24 cellular contexts compared by ENCODE assay signal in the genomic region with DNA sequence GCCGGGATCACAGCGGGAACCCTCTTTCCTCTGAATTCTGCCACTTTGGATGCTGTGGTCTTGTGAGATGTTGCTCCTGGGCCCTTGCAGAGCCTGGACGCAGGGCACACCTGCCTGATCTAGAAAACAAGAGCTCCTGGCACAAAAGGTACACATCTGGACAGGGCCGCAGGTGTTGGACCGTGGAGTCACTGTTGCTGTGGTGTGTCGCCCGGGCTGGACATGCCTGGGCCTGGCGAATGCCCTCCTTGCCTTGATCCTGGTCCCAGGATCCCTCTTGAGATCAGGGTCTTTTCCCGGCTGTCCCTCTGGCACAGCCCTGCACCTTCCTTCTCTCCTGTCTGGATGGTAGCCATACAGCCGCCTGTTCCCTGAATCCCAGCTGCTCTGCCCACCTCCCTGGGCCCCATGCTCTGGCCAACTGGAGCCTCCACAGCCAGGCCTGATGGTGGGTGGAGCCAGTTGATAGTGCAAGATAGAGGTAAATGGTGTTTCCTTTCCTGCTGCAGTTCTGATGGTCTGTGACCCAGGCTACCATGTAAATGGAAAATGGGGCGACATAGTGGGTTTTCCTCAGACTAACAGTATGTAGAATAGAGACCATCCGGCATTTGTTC. TPM values are rescaled to one million over a fixed set of nuclear protein-coding genes. Genes with fewer than 3 reads are reported as not detected.
DNase-seq lines count a peak whose midpoint lies in the region; ATAC-seq and TF ChIP-seq lines count a peak whose summit lies in the region.
"Had no signal": no experiment of that assay in that cellular context is flagged by ENCODE, and none has a peak within 500 bp of the region (broad histone marks: within the 10 kb centered on the region; RNA-seq: fewer than 3 reads in every experiment).

No MANE protein-coding gene starts in this region.

- no peak overlapping the region for H3K27ac ChIP-seq in Peyer's patch
- H3K27ac ChIP-seq: dorsolateral prefrontal cortex, HL-60, ovary, SK-N-MC, tibial artery had no signal

- H3K27me3 Mint-ChIP-seq in natural killer cell (ENCODE audit: low read depth in 2 of 2), result peaks cover 0 to 15% of the 10 kb centered on the region in 2 donors
- no peaks in the 10 kb centered on the region for H3K27me3 Mint-ChIP-seq in natural killer cell treated with Interleukin-12 subunit alpha and Interleukin-12 subunit beta and Interleukin-15 and Interleukin-18, amount 100 ng/mL, for 72 hours
- peaks cover 36% of the 10 kb centered on the region for H3K27me3 Mint-ChIP-seq in activated naive CD8-positive, alpha-beta T cell treated with anti-CD3 and anti-CD28 coated beads for 36 hours
- peaks cover 65% of the 10 kb centered on the region for H3K27me3 Mint-ChIP-seq in nephron progenitor cell (ENCODE audit: low read depth, poor library complexity)
- H3K27me3 Mint-ChIP-seq in activated T-cell treated with anti-CD3 and anti-CD28 coated beads, Interleukin-2, amount 50 U/mL, for 24 hours, result peaks cover 20% of the 10 kb centered on the region
- H3K27me3 Mint-ChIP-seq: memory B cell, T-helper 17 cell had no signal

- TF ChIP-seq POLR2A in Peyer's patch (IDR thresholded peaks at IDR 0.05), result no peak

- H3K4me1 Mint-ChIP-seq in natural killer cell (peaks cover 42% of the 10 kb centered on the region in 2 donors), nephron progenitor cell (peaks cover 76% of the 10 kb centered on the region)
- H3K4me1 Mint-ChIP-seq in natural killer cell treated with Interleukin-12 subunit alpha and Interleukin-12 subunit beta and Interleukin-15 and Interleukin-18, amount 100 ng/mL, for 72 hours (ENCODE audit: low read depth in 2 of 2), result peaks cover 26 to 37% of the 10 kb centered on the region in 2 donors
- peaks cover 4% of the 10 kb centered on the region for H3K4me1 Mint-ChIP-seq in activated naive CD8-positive, alpha-beta T cell treated with anti-CD3 and anti-CD28 coated beads for 36 hours
- peaks cover 20% of the 10 kb centered on the region for H3K4me1 Mint-ChIP-seq in activated T-cell treated with anti-CD3 and anti-CD28 coated beads, Interleukin-2, amount 50 U/mL, for 24 hours (ENCODE audit: low read depth)

- H3K36me3 ChIP-seq in Peyer's patch, result peaks cover 0 to 11% (median 0%) of the 10 kb centered on the region in 3 donors
- H3K36me3 ChIP-seq: ovary had no signal

- H3K4me3 Mint-ChIP-seq in natural killer cell (peak overlapping the region; percentile 65), nephron progenitor cell (peak overlapping the region; percentile 65)
- no peak overlapping the region for H3K4me3 Mint-ChIP-seq in natural killer cell treated with Interleukin-12 subunit alpha and Interleukin-12 subunit beta and Interleukin-15 and Interleukin-18, amount 100 ng/mL, for 72 hours
- H3K4me3 Mint-ChIP-seq in activated naive CD8-positive, alpha-beta T cell treated with anti-CD3 and anti-CD28 coated beads for 36 hours, result no peak overlapping the region
- no peak overlapping the region for H3K4me3 Mint-ChIP-seq in activated T-cell treated with anti-CD3 and anti-CD28 coated beads, Interleukin-2, amount 50 U/mL, for 24 hours
- H3K4me3 Mint-ChIP-seq: activated CD8-positive, alpha-beta T cell treated with anti-CD3 and anti-CD28 coated beads for 36 hours; memory B cell; T-helper 17 cell had no signal

- H3K27me3 ChIP-seq in Peyer's patch, result no peaks in the 10 kb centered on the region
- H3K27me3 ChIP-seq: ovary, tibial artery had no signal

- H3K27ac Mint-ChIP-seq in natural killer cell (no peak overlapping the region), nephron progenitor cell (no peak overlapping the region)
- peak overlapping the region in 1 of 2 donors; percentile 62 for H3K27ac Mint-ChIP-seq in natural killer cell treated with Interleukin-12 subunit alpha and Interleukin-12 subunit beta and Interleukin-15 and Interleukin-18, amount 100 ng/mL, for 72 hours
- peak overlapping the region; percentile 44 for H3K27ac Mint-ChIP-seq in activated naive CD8-positive, alpha-beta T cell treated with anti-CD3 and anti-CD28 coated beads for 36 hours
- no peak overlapping the region for H3K27ac Mint-ChIP-seq in activated T-cell treated with anti-CD3 and anti-CD28 coated beads, Interleukin-2, amount 50 U/mL, for 24 hours
- H3K27ac Mint-ChIP-seq: activated CD8-positive, alpha-beta T cell treated with anti-CD3 and anti-CD28 coated beads for 36 hours; memory B cell; T-helper 17 cell had no signal

- DNase-seq in natural killer cell, result no peak
- no peak for DNase-seq in natural killer cell treated with Interleukin-12 subunit alpha and Interleukin-12 subunit beta and Interleukin-15 and Interleukin-18, amount 100 ng/mL, for 72 hours (ENCODE audit: low spot score)
- no peak for DNase-seq in activated naive CD8-positive, alpha-beta T cell treated with anti-CD3 and anti-CD28 coated beads for 36 hours
- no peak for DNase-seq in nephron progenitor cell
- no peak for DNase-seq in activated T-cell treated with anti-CD3 and anti-CD28 coated beads, Interleukin-2, amount 50 U/mL, for 24 hours
- DNase-seq in Peyer's patch, result no peak
- DNase-seq in HPDE6-E6E7 (ENCODE audit: extremely low spot score), result no peak
- DNase-seq: activated CD4-positive, alpha-beta T cell treated with anti-CD3 and anti-CD28 coated beads for 1 hour; activated CD8-positive, alpha-beta T cell treated with anti-CD3 and anti-CD28 coated beads for 36 hours; dorsolateral prefrontal cortex; GF-D8; NCI-H187; NCI-H2227 treated with DMSO at 0.1 percent for 48 hours; NCI-H748 treated with DMSO at 0.1 percent for 48 hours; ovary; RPMI8226; stimulated activated CD4-positive, alpha-beta T cell treated with anti-CD3 and anti-CD28 coated beads, Interleukin-2, amount 100 ng/mL, for 24 hours; T-helper 17 cell; tibial artery had no signal

- H3K4me3 ChIP-seq in Peyer's patch, result no peak overlapping the region
- H3K4me3 ChIP-seq: dorsolateral prefrontal cortex, ovary, SK-N-MC, tibial artery had no signal

- TF ChIP-seq CTCF in natural killer cell (IDR thresholded peaks at IDR 0.05) (no peak), nephron progenitor cell (IDR thresholded peaks at IDR 0.05) (no peak), Peyer's patch (IDR thresholded peaks at IDR 0.05) (no peak)

- no peaks in the 10 kb centered on the region for H3K36me3 Mint-ChIP-seq in natural killer cell
- H3K36me3 Mint-ChIP-seq in natural killer cell treated with Interleukin-12 subunit alpha and Interleukin-12 subunit beta and Interleukin-15 and Interleukin-18, amount 100 ng/mL, for 72 hours, result peaks cover 10% of the 10 kb centered on the region
- H3K36me3 Mint-ChIP-seq in activated naive CD8-positive, alpha-beta T cell treated with anti-CD3 and anti-CD28 coated beads for 36 hours, result peaks cover 6% of the 10 kb centered on the region
- peaks cover 47% of the 10 kb centered on the region for H3K36me3 Mint-ChIP-seq in nephron progenitor cell (ENCODE audit: low read depth)
- H3K36me3 Mint-ChIP-seq in activated T-cell treated with anti-CD3 and anti-CD28 coated beads, Interleukin-2, amount 50 U/mL, for 24 hours (ENCODE audit: low read depth), result peaks cover 25% of the 10 kb centered on the region

- H3K4me1 ChIP-seq in Peyer's patch, result peaks cover 0 to 24% (median 14%) of the 10 kb centered on the region in 4 donors

- H3K9me3 Mint-ChIP-seq in natural killer cell (no peaks in the 10 kb centered on the region), nephron progenitor cell (no peaks in the 10 kb centered on the region)
- no peaks in the 10 kb centered on the region for H3K9me3 Mint-ChIP-seq in natural killer cell treated with Interleukin-12 subunit alpha and Interleukin-12 subunit beta and Interleukin-15 and Interleukin-18, amount 100 ng/mL, for 72 hours
- H3K9me3 Mint-ChIP-seq in activated naive CD8-positive, alpha-beta T cell treated with anti-CD3 and anti-CD28 coated beads for 36 hours, result no peaks in the 10 kb centered on the region
- H3K9me3 Mint-ChIP-seq in activated T-cell treated with anti-CD3 and anti-CD28 coated beads, Interleukin-2, amount 50 U/mL, for 24 hours, result no peaks in the 10 kb centered on the region
- H3K9me3 Mint-ChIP-seq: activated CD8-positive, alpha-beta T cell treated with anti-CD3 and anti-CD28 coated beads for 36 hours; memory B cell had no signal

- ATAC-seq in natural killer cell, result no peak
- ATAC-seq in natural killer cell treated with Interleukin-12 subunit alpha and Interleukin-12 subunit beta and Interleukin-15 and Interleukin-18, amount 100 ng/mL, for 72 hours, result no peak
- no peak for ATAC-seq in GM19324 (IDR thresholded peaks at IDR 0.05; ENCODE audit: low FRiP score, unreplicated experiment)
- ATAC-seq: activated CD8-positive, alpha-beta T cell treated with anti-CD3 and anti-CD28 coated beads for 36 hours; HCT116; T-helper 17 cell had no signal

- intact Hi-C loops in natural killer cell (cut with micrococcal nuclease), result no loop called here

- no peaks in the 10 kb centered on the region for H3K9me3 ChIP-seq in Peyer's patch
- H3K9me3 ChIP-seq: ovary, tibial artery had no signal

RNA-seq across cellular contexts. Expression of gene FOXP4, which starts 5.0 kb away (rescaled TPM):
- total RNA-seq in natural killer cell, result 10 to 100 TPM; 11.2 to 21.1 (median 14.7) TPM
- 100 to 1,000 TPM in 1 of 2 donors, 10 to 100 TPM in 1; 52.4 to 110 TPM for total RNA-seq in natural killer cell treated with Interleukin-12 subunit alpha and Interleukin-12 subunit beta and Interleukin-15 and Interleukin-18, amount 100 ng/mL, for 72 hours
- total RNA-seq in activated naive CD8-positive, alpha-beta T cell treated with anti-CD3 and anti-CD28 coated beads for 36 hours, result 10 to 100 TPM; 11.1 to 11.3 TPM
- total RNA-seq in Peyer's patch, result 10 to 100 TPM; 13.2 to 36.5 (median 20.0) TPM

Comparison
In these comparisons a context has a peak if more than half of its experiments do, and no peak if none do; other contexts are left out.
1. H3K4me3 Mint-ChIP-seq: peak in natural killer cell (single experiment) and nephron progenitor cell (single experiment); none in natural killer cell treated with Interleukin-12 subunit alpha and Interleukin-12 subunit beta and Interleukin-15 and Interleukin-18, amount 100 ng/mL, for 72 hours (single experiment), activated naive CD8-positive, alpha-beta T cell treated with anti-CD3 and anti-CD28 coated beads for 36 hours (single experiment) and activated T-cell treated with anti-CD3 and anti-CD28 coated beads, Interleukin-2, amount 50 U/mL, for 24 hours (single experiment).